19 cellular contexts compared by ENCODE assay signal in genomic region chr15:46918462-46919125, GRCh38.
"Had no signal": no experiment of that assay in that cellular context is flagged by ENCODE, and none has a peak within 500 bp of the region (broad histone marks: within the 10 kb centered on the region; RNA-seq: fewer than 3 reads in every experiment).

No MANE protein-coding gene starts in this region.

- H3K36me3 ChIP-seq: brain microvascular endothelial cell, left ventricle myocardium inferior, neural progenitor cell, thoracic aorta had no signal

- H3K4me3 ChIP-seq: left ventricle myocardium inferior, neural progenitor cell, thoracic aorta had no signal

- H3K27me3 ChIP-seq: brain microvascular endothelial cell, foreskin keratinocyte, neural progenitor cell had no signal

- DNase-seq: activated CD4-positive, alpha-beta memory T cell treated with anti-CD3 and anti-CD28 coated beads, Interleukin-2, amount 10 ng/mL, durations not matched to agents 7 days and 5 days; activated CD4-positive, alpha-beta T cell treated with anti-CD3 and anti-CD28 coated beads for 48 hours; activated CD4-positive, CD25-positive, alpha-beta regulatory T cell; activated gamma-delta T cell treated with Interleukin-2 at 50 U/mL for 16 hours; activated T-cell treated with anti-CD3 and anti-CD28 coated beads for 4 hours; anterior cingulate cortex; brain microvascular endothelial cell; central memory CD4-positive, alpha-beta T cell; dermis blood vessel endothelial cell; effector CD8-positive, alpha-beta T cell; foreskin keratinocyte; left ventricle myocardium inferior; naive thymus-derived CD4-positive, alpha-beta T cell; retina; stimulated activated CD4-positive, alpha-beta T cell treated with anti-CD3 and anti-CD28 coated beads, Interleukin-2, amount 100 ng/mL, for 48 hours; stimulated activated naive CD4-positive, alpha-beta T cell; T1000 had no signal

- ATAC-seq: foreskin keratinocyte; naive thymus-derived CD4-positive, alpha-beta T cell had no signal

- H3K27ac ChIP-seq: brain microvascular endothelial cell, foreskin keratinocyte, left ventricle myocardium inferior, neural progenitor cell, thoracic aorta had no signal

- H3K4me1 ChIP-seq: foreskin keratinocyte, left ventricle myocardium inferior, neural progenitor cell had no signal

- H3K9me3 ChIP-seq: left ventricle myocardium inferior, thoracic aorta had no signal
